In the genomic region with DNA sequence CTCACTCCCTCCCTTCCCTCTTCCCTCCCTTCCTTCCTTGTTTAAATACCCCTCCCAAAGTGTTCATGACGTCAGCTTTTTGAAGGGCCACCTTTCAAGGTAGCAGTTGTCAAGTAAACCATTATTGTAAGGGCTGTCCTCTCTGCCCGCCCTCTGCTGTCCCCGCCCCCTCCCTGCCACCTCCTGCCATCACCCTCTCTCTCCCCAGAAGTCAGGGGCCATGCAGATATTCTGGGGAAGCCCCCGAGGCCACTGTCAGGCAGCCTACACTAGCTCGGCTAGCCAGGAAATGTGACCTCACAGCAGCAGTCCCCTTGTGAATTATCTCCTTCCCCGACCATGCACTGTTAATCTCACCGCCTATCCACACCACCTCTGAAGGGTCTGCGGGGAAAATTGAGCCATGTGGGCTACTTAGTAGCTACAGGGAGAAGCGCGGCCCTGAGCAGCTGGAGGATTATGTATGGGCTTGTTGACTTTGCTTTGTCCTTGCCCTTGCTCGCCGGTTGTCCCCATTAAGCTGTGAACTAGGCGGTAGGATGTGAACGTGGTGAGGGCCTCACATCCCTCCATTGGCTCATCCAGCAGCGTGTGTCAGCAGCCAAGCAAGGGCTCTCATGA, we compare ENCODE assay signal across 13 cellular contexts. TPM values are rescaled to one million over a fixed set of nuclear protein-coding genes. Genes with fewer than 3 reads are reported as not detected.
A peak's percentile ranks its signal among the peaks of the same experiment; 100 is the strongest.
DNase-seq lines count a peak whose midpoint lies in the region; ATAC-seq and TF ChIP-seq lines count a peak whose summit lies in the region.
"Had no signal": no experiment of that assay in that cellular context is flagged by ENCODE, and none has a peak within 500 bp of the region (broad histone marks: within the 10 kb centered on the region; RNA-seq: fewer than 3 reads in every experiment).

No MANE protein-coding gene starts in this region.

- CTCF ChIA-PET in activated CD8-positive, alpha-beta T cell treated with anti-CD3 and anti-CD28 coated beads for 36 hours (lab: Charles Lee): interaction anchor here (0.8 to 1.5 kb wide), 2 partner anchors 15 to 51 kb away, joined by 3 to 5 read pairs; no protein-coding TSS in a partner anchor
- CTCF ChIA-PET in activated CD8-positive, alpha-beta T cell treated with anti-CD3 and anti-CD28 coated beads, Interleukin-2, amount 10 ng/mL, durations not matched to agents 7 days and 5 days (lab: Charles Lee): no interaction called here

- no peak for TF ChIP-seq CTCF in activated CD8-positive, alpha-beta T cell treated with anti-CD3 and anti-CD28 coated beads for 36 hours (IDR thresholded peaks at IDR 0.05)
- TF ChIP-seq CTCF in glutamatergic neuron (IDR thresholded peaks at IDR 0.05; ENCODE audit: partially characterized antibody, unreplicated experiment) (no peak), GM13977 (IDR thresholded peaks at IDR 0.05; ENCODE audit: extremely low read depth, insufficient read depth, missing control alignments) (no peak)

- no peaks in the 10 kb centered on the region for H3K9me3 Mint-ChIP-seq in activated CD8-positive, alpha-beta T cell treated with anti-CD3 and anti-CD28 coated beads for 36 hours
- H3K9me3 Mint-ChIP-seq in activated CD8-positive, alpha-beta T cell treated with anti-CD3 and anti-CD28 coated beads, Interleukin-2, amount 10 ng/mL, durations not matched to agents 7 days and 5 days (ENCODE audit: insufficient read depth): no peaks in the 10 kb centered on the region
- H3K9me3 Mint-ChIP-seq in glutamatergic neuron (ENCODE audit: unreplicated experiment): peaks cover 8% of the 10 kb centered on the region
- no peaks in the 10 kb centered on the region for H3K9me3 Mint-ChIP-seq in stimulated activated naive B cell treated with anti-CD40 and anti-IgM and Interleukin-4, amounts not matched to agents 10 μg/mL and 1 μg/mL and 100 μg/mL, for 72 hours
- H3K9me3 Mint-ChIP-seq: memory B cell had no signal

- H3K4me3 Mint-ChIP-seq in activated CD8-positive, alpha-beta T cell treated with anti-CD3 and anti-CD28 coated beads for 36 hours: no peak overlapping the region
- H3K4me3 Mint-ChIP-seq in activated CD8-positive, alpha-beta T cell treated with anti-CD3 and anti-CD28 coated beads, Interleukin-2, amount 10 ng/mL, durations not matched to agents 7 days and 5 days: no peak overlapping the region
- H3K4me3 Mint-ChIP-seq in glutamatergic neuron (ENCODE audit: unreplicated experiment): no peak overlapping the region
- no peak overlapping the region for H3K4me3 Mint-ChIP-seq in stimulated activated naive B cell treated with anti-CD40 and anti-IgM and Interleukin-4, amounts not matched to agents 10 μg/mL and 1 μg/mL and 100 μg/mL, for 72 hours
- H3K4me3 Mint-ChIP-seq: memory B cell had no signal

- H3K4me1 Mint-ChIP-seq in activated CD8-positive, alpha-beta T cell treated with anti-CD3 and anti-CD28 coated beads for 36 hours (ENCODE audit: low read depth): no peaks in the 10 kb centered on the region
- peaks cover 4% of the 10 kb centered on the region for H3K4me1 Mint-ChIP-seq in activated CD8-positive, alpha-beta T cell treated with anti-CD3 and anti-CD28 coated beads, Interleukin-2, amount 10 ng/mL, durations not matched to agents 7 days and 5 days (ENCODE audit: low read depth)
- peaks cover 11% of the 10 kb centered on the region for H3K4me1 Mint-ChIP-seq in glutamatergic neuron (ENCODE audit: low read depth, unreplicated experiment)
- peaks cover 3 to 6% of the 10 kb centered on the region in 2 donors for H3K4me1 Mint-ChIP-seq in stimulated activated naive B cell treated with anti-CD40 and anti-IgM and Interleukin-4, amounts not matched to agents 10 μg/mL and 1 μg/mL and 100 μg/mL, for 72 hours
- H3K4me1 Mint-ChIP-seq: memory B cell had no signal

- H3K36me3 Mint-ChIP-seq in activated CD8-positive, alpha-beta T cell treated with anti-CD3 and anti-CD28 coated beads for 36 hours (ENCODE audit: low read depth): no peaks in the 10 kb centered on the region
- no peaks in the 10 kb centered on the region for H3K36me3 Mint-ChIP-seq in activated CD8-positive, alpha-beta T cell treated with anti-CD3 and anti-CD28 coated beads, Interleukin-2, amount 10 ng/mL, durations not matched to agents 7 days and 5 days (ENCODE audit: low read depth)
- H3K36me3 Mint-ChIP-seq in glutamatergic neuron (ENCODE audit: unreplicated experiment): no peaks in the 10 kb centered on the region
- H3K36me3 Mint-ChIP-seq in stimulated activated naive B cell treated with anti-CD40 and anti-IgM and Interleukin-4, amounts not matched to agents 10 μg/mL and 1 μg/mL and 100 μg/mL, for 72 hours: no peaks in the 10 kb centered on the region
- H3K36me3 Mint-ChIP-seq: memory B cell had no signal

- H3K27me3 Mint-ChIP-seq in activated CD8-positive, alpha-beta T cell treated with anti-CD3 and anti-CD28 coated beads for 36 hours: peaks cover 30% of the 10 kb centered on the region
- H3K27me3 Mint-ChIP-seq in activated CD8-positive, alpha-beta T cell treated with anti-CD3 and anti-CD28 coated beads, Interleukin-2, amount 10 ng/mL, durations not matched to agents 7 days and 5 days (ENCODE audit: low read depth): peaks cover 23% of the 10 kb centered on the region
- H3K27me3 Mint-ChIP-seq in glutamatergic neuron (ENCODE audit: unreplicated experiment): no peaks in the 10 kb centered on the region
- H3K27me3 Mint-ChIP-seq in stimulated activated naive B cell treated with anti-CD40 and anti-IgM and Interleukin-4, amounts not matched to agents 10 μg/mL and 1 μg/mL and 100 μg/mL, for 72 hours: peaks cover 59 to 76% of the 10 kb centered on the region in 2 donors

- no peak overlapping the region for H3K27ac Mint-ChIP-seq in activated CD8-positive, alpha-beta T cell treated with anti-CD3 and anti-CD28 coated beads for 36 hours
- no peak overlapping the region for H3K27ac Mint-ChIP-seq in activated CD8-positive, alpha-beta T cell treated with anti-CD3 and anti-CD28 coated beads, Interleukin-2, amount 10 ng/mL, durations not matched to agents 7 days and 5 days
- H3K27ac Mint-ChIP-seq in glutamatergic neuron (ENCODE audit: unreplicated experiment): no peak overlapping the region
- peak overlapping the region; percentile 9 for H3K27ac Mint-ChIP-seq in stimulated activated naive B cell treated with anti-CD40 and anti-IgM and Interleukin-4, amounts not matched to agents 10 μg/mL and 1 μg/mL and 100 μg/mL, for 72 hours
- H3K27ac Mint-ChIP-seq: memory B cell had no signal

- in situ Hi-C loops in GM13977 (cut with MboI; ENCODE audit: low pct_unique_long_range_greater_than_20kb, low sequenced_read_pairs, unreplicated experiment): no loop called here

- intact Hi-C loops in activated CD8-positive, alpha-beta T cell treated with anti-CD3 and anti-CD28 coated beads for 36 hours (cut with micrococcal nuclease): no loop called here

- peak; percentile 26 for DNase-seq in activated CD8-positive, alpha-beta T cell treated with anti-CD3 and anti-CD28 coated beads for 36 hours
- DNase-seq in activated CD8-positive, alpha-beta T cell treated with anti-CD3 and anti-CD28 coated beads, Interleukin-2, amount 10 ng/mL, durations not matched to agents 7 days and 5 days: no peak
- peak; percentile 3 for DNase-seq in NCI-H345 treated with DMSO at 0.1 percent for 48 hours (lab: John Stamatoyannopoulos, UW; ENCODE audit: unreplicated experiment)
- DNase-seq in glutamatergic neuron: peak; percentile 33
- no peak for DNase-seq in stimulated activated naive B cell treated with anti-CD40 and anti-IgM and Interleukin-4, amounts not matched to agents 10 μg/mL and 1 μg/mL and 100 μg/mL, for 72 hours
- DNase-seq in NCI-H1694 (lab: John Stamatoyannopoulos, UW): no peak
- DNase-seq in T-helper 1 cell: no peak
- DNase-seq in GM13977 (ENCODE audit: low spot score): no peak
- DNase-seq: activated CD4-positive, alpha-beta T cell treated with anti-CD3 and anti-CD28 coated beads, Interleukin-2, amount 50 U/mL, for 48 hours; dorsolateral prefrontal cortex; NK-92 treated with Interleukin-12 subunit alpha and Interleukin-12 subunit beta, amount 100 ng/mL, for 24 hours; SIG-M5 had no signal

- ATAC-seq in activated CD8-positive, alpha-beta T cell treated with anti-CD3 and anti-CD28 coated beads for 36 hours: peak; percentile 69
- ATAC-seq in activated CD8-positive, alpha-beta T cell treated with anti-CD3 and anti-CD28 coated beads, Interleukin-2, amount 10 ng/mL, durations not matched to agents 7 days and 5 days: no peak
- ATAC-seq in stimulated activated naive B cell treated with anti-CD40 and anti-IgM and Interleukin-4, amounts not matched to agents 10 μg/mL and 1 μg/mL and 100 μg/mL, for 72 hours (replicated peaks): peak; percentile 38 to 70

- POLR2A ChIA-PET in activated CD8-positive, alpha-beta T cell treated with anti-CD3 and anti-CD28 coated beads for 36 hours (lab: Charles Lee): no interaction called here
- POLR2A ChIA-PET in activated CD8-positive, alpha-beta T cell treated with anti-CD3 and anti-CD28 coated beads, Interleukin-2, amount 10 ng/mL, durations not matched to agents 7 days and 5 days (lab: Charles Lee): no interaction called here

RNA-seq across cellular contexts. Expression of a gene that starts 42.1 kb away (rescaled TPM):
- 100 to 1,000 TPM; 114 to 121 TPM for total RNA-seq in activated CD8-positive, alpha-beta T cell treated with anti-CD3 and anti-CD28 coated beads for 36 hours
- 100 to 1,000 TPM; 106 to 114 TPM for total RNA-seq in activated CD8-positive, alpha-beta T cell treated with anti-CD3 and anti-CD28 coated beads, Interleukin-2, amount 10 ng/mL, durations not matched to agents 7 days and 5 days
- total RNA-seq in glutamatergic neuron (ENCODE audit: unreplicated experiment): 191 TPM

Comparison
In these comparisons a context has a peak if more than half of its experiments do, and no peak if none do; other contexts are left out.
1. DNase-seq: peak in activated CD8-positive, alpha-beta T cell treated with anti-CD3 and anti-CD28 coated beads for 36 hours (single experiment), NCI-H345 treated with DMSO at 0.1 percent for 48 hours (single experiment) and glutamatergic neuron (single experiment); none in activated CD8-positive, alpha-beta T cell treated with anti-CD3 and anti-CD28 coated beads, Interleukin-2, amount 10 ng/mL, durations not matched to agents 7 days and 5 days (single experiment), stimulated activated naive B cell treated with anti-CD40 and anti-IgM and Interleukin-4, amounts not matched to agents 10 μg/mL and 1 μg/mL and 100 μg/mL, for 72 hours (single experiment), NCI-H1694 (single experiment), T-helper 1 cell (0 of 5) and GM13977 (single experiment).